ENCODE assay signal across 15 cellular contexts in the genomic region with DNA sequence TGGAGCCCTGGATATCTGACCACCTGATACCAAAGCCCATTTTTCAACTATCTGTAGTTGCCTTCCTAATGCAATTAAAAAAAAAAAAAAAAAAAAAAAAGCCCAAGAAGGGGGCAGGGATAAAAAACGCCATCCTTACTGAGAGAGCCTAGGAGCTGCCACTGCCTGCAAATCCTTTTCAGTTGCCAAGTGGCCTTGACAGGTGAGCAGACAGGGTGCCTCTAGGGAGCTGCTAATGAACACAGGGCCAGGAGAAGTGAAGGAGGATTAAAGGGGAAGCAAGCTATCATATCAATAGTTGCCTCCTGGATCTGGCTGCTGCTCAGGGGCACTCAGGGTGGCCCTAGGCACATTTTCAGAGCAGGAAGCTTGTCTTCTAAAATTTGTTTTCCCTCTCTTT.
A peak's percentile ranks its signal among the peaks of the same experiment; 100 is the strongest.
DNase-seq lines count a peak whose midpoint lies in the region; ATAC-seq and TF ChIP-seq lines count a peak whose summit lies in the region.
"Had no signal": no experiment of that assay in that cellular context is flagged by ENCODE, and none has a peak within 500 bp of the region (broad histone marks: within the 10 kb centered on the region; RNA-seq: fewer than 3 reads in every experiment).

No MANE protein-coding gene starts in this region.

- no peak overlapping the region for H3K27ac ChIP-seq in WERI-Rb-1
- H3K27ac ChIP-seq: 22Rv1, GM23248, HL-60 had no signal

- no peaks in the 10 kb centered on the region for H3K36me3 ChIP-seq in WERI-Rb-1

- TF ChIP-seq CTCF in WERI-Rb-1 (IDR thresholded peaks at IDR 0.05; ENCODE audit: low read depth, low read length): no peak

- no peaks in the 10 kb centered on the region for H3K9me3 ChIP-seq in WERI-Rb-1 (ENCODE audit: severe bottlenecking)
- H3K9me3 ChIP-seq: Caco-2 had no signal

- DNase-seq in DMS53 (lab: John Stamatoyannopoulos, UW) (peak; percentile 1), DMS53 treated with DMSO at 0.1 percent for 48 hours (lab: John Stamatoyannopoulos, UW; ENCODE audit: unreplicated experiment) (no peak), NCI-H82 (lab: John Stamatoyannopoulos, UW) (peak; percentile 69), WERI-Rb-1 (peak; percentile 30), T-helper 2 cell (no peak), CD1c-positive myeloid dendritic cell (ENCODE audit: extremely low spot score) (no peak)
- DNase-seq in effector CD4-positive, alpha-beta T cell: no peak
- DNase-seq: Caco-2; CD8-positive, alpha-beta memory T cell; EL; GM23248 had no signal

- no peaks in the 10 kb centered on the region for H3K27me3 ChIP-seq in WERI-Rb-1 (ENCODE audit: insufficient read depth, low read depth, severe bottlenecking)

- no peak for ATAC-seq in HG03095 (IDR thresholded peaks at IDR 0.05; ENCODE audit: unreplicated experiment)
- ATAC-seq: HCT116 had no signal

- H3K4me3 ChIP-seq in WERI-Rb-1 (ENCODE audit: low read depth, low read length): no peak overlapping the region
- H3K4me3 ChIP-seq: GM23248 had no signal

Comparison
In these comparisons a context has a peak if more than half of its experiments do, and no peak if none do; other contexts are left out.
1. DNase-seq: peak in DMS53 (single experiment), NCI-H82 (single experiment) and WERI-Rb-1 (single experiment); none in DMS53 treated with DMSO at 0.1 percent for 48 hours (single experiment), T-helper 2 cell (0 of 5), effector CD4-positive, alpha-beta T cell (single experiment) and CD1c-positive myeloid dendritic cell (single experiment).